ENCODE assay signal across 1 cellular context in the genomic region with DNA sequence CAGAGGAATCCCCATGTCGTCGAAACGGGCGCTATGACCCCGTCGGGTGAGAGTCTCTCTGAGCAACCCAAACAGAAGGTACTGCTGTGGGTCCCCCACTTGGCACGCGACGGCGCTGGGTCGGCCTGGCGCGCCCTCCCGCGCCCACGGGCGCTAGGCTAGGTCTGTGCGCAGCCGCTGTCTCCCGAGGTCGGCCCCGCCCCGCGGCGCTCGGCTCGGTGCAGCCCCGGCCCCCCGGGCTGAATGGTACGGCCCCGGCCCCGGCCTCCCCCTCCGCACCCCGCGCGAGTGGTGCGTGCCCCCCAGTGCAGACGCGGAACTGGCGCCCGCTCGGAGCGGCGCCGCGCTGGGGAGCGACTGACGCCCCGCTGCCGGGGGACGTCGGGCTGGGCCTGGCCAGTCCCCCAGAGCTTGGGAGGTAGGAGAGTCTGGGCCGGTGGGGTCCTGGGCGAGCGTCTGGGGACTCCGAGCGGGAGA.
TF ChIP-seq lines count a peak whose summit lies in the region.

A gene (plus strand): TSS at position 305 of the 477 bp plus-strand sequence.

TF ChIP-seq in H1, 55 proteins besides CTCF, POLR2A, EP300 and RAD21 (continued from another document):
- TF ChIP-seq, protein P1, sequence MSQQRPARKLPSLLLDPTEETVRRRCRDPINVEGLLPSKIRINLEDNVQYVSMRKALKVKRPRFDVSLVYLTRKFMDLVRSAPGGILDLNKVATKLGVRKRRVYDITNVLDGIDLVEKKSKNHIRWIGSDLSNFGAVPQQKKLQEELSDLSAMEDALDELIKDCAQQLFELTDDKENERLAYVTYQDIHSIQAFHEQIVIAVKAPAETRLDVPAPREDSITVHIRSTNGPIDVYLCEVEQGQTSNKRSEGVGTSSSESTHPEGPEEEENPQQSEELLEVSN (IDR thresholded peaks at IDR 0.05), result no peak
- TF ChIP-seq SP4 (IDR thresholded peaks at IDR 0.05; ENCODE audit: low read length) (no peak), PHF8 (conservative IDR thresholded peaks at IDR 0.05; ENCODE audit: low read depth, low read length) (peak; percentile 75), RBBP5 (IDR thresholded peaks at IDR 0.05; ENCODE audit: borderline replicate concordance, low read depth, low read length) (peak; percentile 46; the same call in 1 of the 2 replicates), CEBPB (IDR thresholded peaks at IDR 0.05; ENCODE audit: low read depth, low read length) (no peak), SP2 (IDR thresholded peaks at IDR 0.05; ENCODE audit: low read length) (no peak), CHD1 (IDR thresholded peaks at IDR 0.05; ENCODE audit: low read depth, low read length) (0 out of 2 replicates have a peak, but pooled peaks have one; percentile 26)
- TF ChIP-seq, protein P2, sequence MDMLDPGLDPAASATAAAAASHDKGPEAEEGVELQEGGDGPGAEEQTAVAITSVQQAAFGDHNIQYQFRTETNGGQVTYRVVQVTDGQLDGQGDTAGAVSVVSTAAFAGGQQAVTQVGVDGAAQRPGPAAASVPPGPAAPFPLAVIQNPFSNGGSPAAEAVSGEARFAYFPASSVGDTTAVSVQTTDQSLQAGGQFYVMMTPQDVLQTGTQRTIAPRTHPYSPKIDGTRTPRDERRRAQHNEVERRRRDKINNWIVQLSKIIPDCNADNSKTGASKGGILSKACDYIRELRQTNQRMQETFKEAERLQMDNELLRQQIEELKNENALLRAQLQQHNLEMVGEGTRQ (IDR thresholded peaks at IDR 0.05; ENCODE audit: low read length), result no peak
- TF ChIP-seq, protein P3, sequence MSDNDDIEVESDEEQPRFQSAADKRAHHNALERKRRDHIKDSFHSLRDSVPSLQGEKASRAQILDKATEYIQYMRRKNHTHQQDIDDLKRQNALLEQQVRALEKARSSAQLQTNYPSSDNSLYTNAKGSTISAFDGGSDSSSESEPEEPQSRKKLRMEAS (IDR thresholded peaks at IDR 0.05), result 0 out of 2 replicates have a peak, but pooled peaks have one; percentile 4
